In genomic region chr15:64893481-64894394, GRCh38 we compare ENCODE assay signal across 1 cellular context.
A peak's percentile ranks its signal among the peaks of the same experiment; 100 is the strongest.
TF ChIP-seq lines count a peak whose summit lies in the region.

No MANE protein-coding gene starts in this region.

TF ChIP-seq in GM12878, 131 proteins besides CTCF, POLR2A, EP300 and RAD21 (continued from another document and continues in another):
- peak; percentile 23 for TF ChIP-seq BCL3 (IDR thresholded peaks at IDR 0.05; ENCODE audit: borderline replicate concordance, insufficient read depth, low read depth, low read length, poor library complexity, severe bottlenecking)
- peak; percentile 91 for TF ChIP-seq ATF7 (IDR thresholded peaks at IDR 0.05; ENCODE audit: low read depth)
- TF ChIP-seq MEF2B (IDR thresholded peaks at IDR 0.05; ENCODE audit: partially characterized antibody, poor library complexity, severe bottlenecking), result peak; percentile 88
- no peak for TF ChIP-seq HDAC2 (IDR thresholded peaks at IDR 0.05)
- peak; percentile 39; the same call in 1 of the 2 replicates for TF ChIP-seq YY1 (IDR thresholded peaks at IDR 0.05; ENCODE audit: low read depth, low read length)
- no peak; the same call in 1 of the 2 replicates for TF ChIP-seq HDGF (IDR thresholded peaks at IDR 0.05)
- peak; percentile 90 for TF ChIP-seq JUNB (IDR thresholded peaks at IDR 0.05)
- TF ChIP-seq LARP7 (IDR thresholded peaks at IDR 0.05), result peak; percentile 37; the same call in 1 of the 2 replicates
- peak; percentile 63 for TF ChIP-seq FOS (IDR thresholded peaks at IDR 0.05; ENCODE audit: borderline replicate concordance, extremely low read depth, insufficient read length)
- 0 out of 2 replicates have a peak, but pooled peaks have one; percentile 2 for TF ChIP-seq SMC3 (IDR thresholded peaks at IDR 0.05; ENCODE audit: borderline replicate concordance, low read length)
- peak in 1 of 2 experiments; percentile 97; a peak in 2 of 4 replicates for TF ChIP-seq ETV6 (conservative IDR thresholded peaks at IDR 0.05 in 1 of 2, IDR thresholded peaks at IDR 0.05 in 1 of 2; ENCODE audit: borderline replicate concordance in 1 of 2, low read depth in 1 of 2)
- peak; percentile 96 for TF ChIP-seq CHD2 (IDR thresholded peaks at IDR 0.05; ENCODE audit: borderline replicate concordance, low read depth, low read length)
- TF ChIP-seq NR2C2 (IDR thresholded peaks at IDR 0.05; ENCODE audit: borderline replicate concordance, control insufficient read depth, insufficient read length, low read depth), result no peak
- TF ChIP-seq PAX5 (IDR thresholded peaks at IDR 0.05; ENCODE audit: borderline replicate concordance, low read depth, low read length), result peak; percentile 64; the same call in 1 of the 2 replicates
- TF ChIP-seq DPF2 (IDR thresholded peaks at IDR 0.05), result peak; percentile 97
- peak; percentile 95 for TF ChIP-seq MEF2A (IDR thresholded peaks at IDR 0.05; ENCODE audit: insufficient read depth, low read depth, low read length)
- no peak for TF ChIP-seq USF1 (IDR thresholded peaks at IDR 0.05; ENCODE audit: borderline replicate concordance, extremely low read length, insufficient read depth, low read depth, low read length)
- peak; percentile 81 for TF ChIP-seq MLLT1 (IDR thresholded peaks at IDR 0.05)
- peak; percentile 64 for TF ChIP-seq NR2F1 (conservative IDR thresholded peaks at IDR 0.05)
- no peak for TF ChIP-seq RELA (IDR thresholded peaks at IDR 0.05; ENCODE audit: borderline replicate concordance, partially characterized antibody)
- peak; percentile 43 for TF ChIP-seq E2F8 (IDR thresholded peaks at IDR 0.05; ENCODE audit: low read depth, partially characterized antibody)
- TF ChIP-seq RAD51 (IDR thresholded peaks at IDR 0.05), result no peak
- TF ChIP-seq BCL11A (IDR thresholded peaks at IDR 0.05; ENCODE audit: low read depth, low read length), result peak; percentile 64
- peak; percentile 62 for TF ChIP-seq SKIL (IDR thresholded peaks at IDR 0.05; ENCODE audit: low read depth, poor library complexity, severe bottlenecking)
- peak; percentile 6 to 71 for TF ChIP-seq BHLHE40 (IDR thresholded peaks at IDR 0.05; ENCODE audit: borderline replicate concordance in 1 of 2, low read depth in 2 of 2, low read length in 1 of 2)
- peak; percentile 94 for TF ChIP-seq EED (IDR thresholded peaks at IDR 0.05; ENCODE audit: low read depth)
- TF ChIP-seq KLF5 (IDR thresholded peaks at IDR 0.05; ENCODE audit: partially characterized antibody), result no peak
- no peak for TF ChIP-seq CEBPB (IDR thresholded peaks at IDR 0.05; ENCODE audit: borderline replicate concordance in 1 of 2, low read depth in 2 of 2, low read length in 2 of 2)
- peak; percentile 53; the same call in 1 of the 2 replicates for TF ChIP-seq ZBED1 (IDR thresholded peaks at IDR 0.05; ENCODE audit: borderline replicate concordance)
- TF ChIP-seq RELB (IDR thresholded peaks at IDR 0.05; ENCODE audit: low read depth), result peak; percentile 77; the same call in 1 of the 2 replicates
- TF ChIP-seq POLR2AphosphoS2 (IDR thresholded peaks at IDR 0.05; ENCODE audit: low read depth, low read length), result peak; percentile 34; the same call in 1 of the 2 replicates
- TF ChIP-seq REST (IDR thresholded peaks at IDR 0.05; ENCODE audit: low read depth, low read length), result no peak
- TF ChIP-seq SMAD5 (IDR thresholded peaks at IDR 0.05; ENCODE audit: low read depth), result peak; percentile 69
- TF ChIP-seq SREBF1 (IDR thresholded peaks at IDR 0.05; ENCODE audit: low read length), result no peak; the same call in 1 of the 2 replicates
- TF ChIP-seq SMAD1 (IDR thresholded peaks at IDR 0.05; ENCODE audit: low read depth, partially characterized antibody), result no peak
- peak; percentile 99 for TF ChIP-seq PKNOX1 (IDR thresholded peaks at IDR 0.05)
- no peak for TF ChIP-seq RFX5 (IDR thresholded peaks at IDR 0.05; ENCODE audit: low read depth, low read length)
- no peak for TF ChIP-seq CREB1 (IDR thresholded peaks at IDR 0.05; ENCODE audit: low read depth)
- TF ChIP-seq TBL1XR1 (IDR thresholded peaks at IDR 0.05; ENCODE audit: low read depth, low read length), result no peak; the same call in 1 of the 2 replicates
- TF ChIP-seq ZNF207 (IDR thresholded peaks at IDR 0.05; ENCODE audit: borderline replicate concordance), result peak; percentile 45; the same call in 1 of the 2 replicates
- TF ChIP-seq CEBPZ (IDR thresholded peaks at IDR 0.05; ENCODE audit: low read depth, low read length), result peak; percentile 16; the same call in 1 of the 2 replicates
- TF ChIP-seq PAX8 (IDR thresholded peaks at IDR 0.05), result no peak
